ENCODE assay signal across 1 cellular context in the genomic region with DNA sequence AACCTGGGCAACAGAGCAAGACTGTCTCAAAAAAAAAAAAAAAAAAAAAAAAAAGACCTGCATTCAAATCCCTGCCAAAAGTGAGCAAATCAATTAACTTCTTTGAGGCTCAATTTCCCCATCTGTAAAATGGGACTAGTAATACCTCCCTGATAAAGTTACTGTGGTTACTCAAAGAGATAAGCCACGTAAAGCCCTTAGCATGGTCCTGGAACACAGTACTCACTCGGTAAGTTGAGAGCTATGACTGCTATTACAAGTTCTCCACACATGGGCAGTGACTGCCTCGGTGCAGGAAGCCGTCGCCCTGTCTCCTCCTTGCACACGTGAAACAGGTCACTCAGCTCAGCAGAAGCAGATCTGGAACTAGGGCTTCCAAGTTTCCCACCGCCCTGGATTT.
TF ChIP-seq lines count a peak whose summit lies in the region.

No MANE protein-coding gene starts in this region.

TF ChIP-seq in WTC11, 78 proteins besides CTCF, POLR2A, EP300 and RAD21:
- TF ChIP-seq, protein P1, sequence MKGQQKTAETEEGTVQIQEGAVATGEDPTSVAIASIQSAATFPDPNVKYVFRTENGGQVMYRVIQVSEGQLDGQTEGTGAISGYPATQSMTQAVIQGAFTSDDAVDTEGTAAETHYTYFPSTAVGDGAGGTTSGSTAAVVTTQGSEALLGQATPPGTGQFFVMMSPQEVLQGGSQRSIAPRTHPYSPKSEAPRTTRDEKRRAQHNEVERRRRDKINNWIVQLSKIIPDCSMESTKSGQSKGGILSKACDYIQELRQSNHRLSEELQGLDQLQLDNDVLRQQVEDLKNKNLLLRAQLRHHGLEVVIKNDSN (CRISPR knock-in tag; IDR thresholded peaks at IDR 0.05) = no peak
- TF ChIP-seq AFF4 (CRISPR knock-in tag; IDR thresholded peaks at IDR 0.05; ENCODE audit: borderline replicate concordance) (no peak), NR3C1 (CRISPR knock-in tag; conservative IDR thresholded peaks at IDR 0.05; ENCODE audit: low read depth) (no peak), ZNF317 (CRISPR knock-in tag; IDR thresholded peaks at IDR 0.05; ENCODE audit: borderline replicate concordance, low read depth) (no peak), MYBL2 (CRISPR knock-in tag; IDR thresholded peaks at IDR 0.05) (no peak), STAT6 (CRISPR knock-in tag; conservative IDR thresholded peaks at IDR 0.05; ENCODE audit: low read depth) (no peak), E2F5 (CRISPR knock-in tag; IDR thresholded peaks at IDR 0.05) (no peak), CBFB (CRISPR knock-in tag; IDR thresholded peaks at IDR 0.05; ENCODE audit: low read depth) (no peak), ZNF138 (CRISPR knock-in tag; conservative IDR thresholded peaks at IDR 0.05) (no peak), ZNF232 (CRISPR knock-in tag; IDR thresholded peaks at IDR 0.05) (no peak), NFE2L1 (CRISPR knock-in tag; IDR thresholded peaks at IDR 0.05) (no peak), MXD4 (CRISPR knock-in tag; IDR thresholded peaks at IDR 0.05; ENCODE audit: borderline replicate concordance) (no peak), NR2C2 (CRISPR knock-in tag; IDR thresholded peaks at IDR 0.05) (no peak), PRRX2 (CRISPR knock-in tag; IDR thresholded peaks at IDR 0.05) (no peak), FOXP4 (CRISPR knock-in tag; IDR thresholded peaks at IDR 0.05) (no peak), IRF2 (CRISPR knock-in tag; IDR thresholded peaks at IDR 0.05; ENCODE audit: borderline replicate concordance, low read depth) (no peak), HMGA2 (CRISPR knock-in tag; IDR thresholded peaks at IDR 0.05) (no peak), ELF4 (CRISPR knock-in tag; IDR thresholded peaks at IDR 0.05; ENCODE audit: low read depth) (no peak)
- TF ChIP-seq, protein P2, sequence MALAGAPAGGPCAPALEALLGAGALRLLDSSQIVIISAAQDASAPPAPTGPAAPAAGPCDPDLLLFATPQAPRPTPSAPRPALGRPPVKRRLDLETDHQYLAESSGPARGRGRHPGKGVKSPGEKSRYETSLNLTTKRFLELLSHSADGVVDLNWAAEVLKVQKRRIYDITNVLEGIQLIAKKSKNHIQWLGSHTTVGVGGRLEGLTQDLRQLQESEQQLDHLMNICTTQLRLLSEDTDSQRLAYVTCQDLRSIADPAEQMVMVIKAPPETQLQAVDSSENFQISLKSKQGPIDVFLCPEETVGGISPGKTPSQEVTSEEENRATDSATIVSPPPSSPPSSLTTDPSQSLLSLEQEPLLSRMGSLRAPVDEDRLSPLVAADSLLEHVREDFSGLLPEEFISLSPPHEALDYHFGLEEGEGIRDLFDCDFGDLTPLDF (CRISPR knock-in tag; IDR thresholded peaks at IDR 0.05) = no peak
